ENCODE assay signal across 8 cellular contexts in genomic region chr20:64256282-64256947, GRCh38. TPM values are rescaled to one million over a fixed set of nuclear protein-coding genes. Genes with fewer than 3 reads are reported as not detected.
DNase-seq lines count a peak whose midpoint lies in the region; TF ChIP-seq lines count a peak whose summit lies in the region.

No MANE protein-coding gene starts in this region.

- H3K27me3 ChIP-seq in CD4-positive, alpha-beta memory T cell (ENCODE audit: insufficient read depth, low read length) = peaks cover 5% of the 10 kb centered on the region
- H3K27me3 ChIP-seq in NT2/D1 (ENCODE audit: insufficient read depth, insufficient read length) = no peaks in the 10 kb centered on the region
- H3K27me3 ChIP-seq in endodermal cell (ENCODE audit: control insufficient read depth, insufficient read depth, low read length, poor library complexity, severe bottlenecking) = peaks cover 1% of the 10 kb centered on the region
- no peaks in the 10 kb centered on the region for H3K27me3 ChIP-seq in neuron (ENCODE audit: insufficient read depth, low read length)

- H3K36me3 ChIP-seq in CD4-positive, alpha-beta memory T cell (ENCODE audit: insufficient read depth, low read length) = no peaks in the 10 kb centered on the region
- H3K36me3 ChIP-seq in NT2/D1 (ENCODE audit: insufficient read depth, insufficient read length, low read length) (peaks cover 9% of the 10 kb centered on the region), endodermal cell (ENCODE audit: control insufficient read depth, insufficient read depth, low read length) (no peaks in the 10 kb centered on the region), neuron (ENCODE audit: insufficient read depth, low read length) (peaks cover 8% of the 10 kb centered on the region)

- peak overlapping the region; percentile 86 for H3K9ac ChIP-seq in NT2/D1 (ENCODE audit: insufficient read length, low read depth)
- H3K9ac ChIP-seq in endodermal cell (ENCODE audit: extremely low read depth, low read length, poor library complexity, severe bottlenecking) = peak overlapping the region; percentile 65

- H3K4me1 ChIP-seq in CD4-positive, alpha-beta memory T cell (ENCODE audit: insufficient read depth, low read length) = peaks cover 63% of the 10 kb centered on the region
- H3K4me1 ChIP-seq in NT2/D1 (ENCODE audit: insufficient read depth, insufficient read length) = peaks cover 14% of the 10 kb centered on the region
- peaks cover 8% of the 10 kb centered on the region for H3K4me1 ChIP-seq in endodermal cell (ENCODE audit: control insufficient read depth, insufficient read depth, low read length)
- H3K4me1 ChIP-seq in neuron (ENCODE audit: insufficient read depth, low read length) = peaks cover 10% of the 10 kb centered on the region

- peak overlapping the region; percentile 90 to 97 (median 94) for H3K4me3 Mint-ChIP-seq in CD4-positive, alpha-beta memory T cell
- H3K4me3 Mint-ChIP-seq in endodermal cell = peak overlapping the region; percentile 93

- TF ChIP-seq CTCF in endodermal cell (conservative IDR thresholded peaks at IDR 0.05) = no peak

- peaks cover 8 to 28% of the 10 kb centered on the region in 2 donors for H3K36me3 Mint-ChIP-seq in CD4-positive, alpha-beta memory T cell
- peaks cover 14% of the 10 kb centered on the region for H3K36me3 Mint-ChIP-seq in endodermal cell (ENCODE audit: low read depth)

- intact Hi-C loops in CD4-positive, alpha-beta memory T cell (cut with micrococcal nuclease) = no loop called here

- peak overlapping the region; percentile 63 for H3K27ac ChIP-seq in CD4-positive, alpha-beta memory T cell (ENCODE audit: low read depth, low read length)
- H3K27ac ChIP-seq in endodermal cell (ENCODE audit: low read depth, low read length) = no peak overlapping the region

- no peaks in the 10 kb centered on the region for H3K9me3 Mint-ChIP-seq in CD4-positive, alpha-beta memory T cell
- no peaks in the 10 kb centered on the region for H3K9me3 Mint-ChIP-seq in endodermal cell

- H3K4me3 ChIP-seq in CD4-positive, alpha-beta memory T cell (ENCODE audit: low read length in 2 of 2) = peak overlapping the region; percentile 73 to 77
- peak overlapping the region; percentile 81 for H3K4me3 ChIP-seq in NT2/D1 (ENCODE audit: insufficient read length, low read depth)
- peak overlapping the region; percentile 77 for H3K4me3 ChIP-seq in endodermal cell (ENCODE audit: low read length)
- peak overlapping the region; percentile 64 for H3K4me3 ChIP-seq in neuron (ENCODE audit: low read length)

- CTCF ChIA-PET in CD4-positive, alpha-beta memory T cell (lab: Charles Lee; ENCODE audit: partially characterized antibody) = interaction anchor here (0.8 to 1.4 kb wide), 3 partner anchors 26 to 177 kb away, joined by 3 read pairs; partner anchors contain the start of gene RGS19

- POLR2A ChIA-PET in CD4-positive, alpha-beta memory T cell (lab: Charles Lee; ENCODE audit: partially characterized antibody) = interaction anchor here (0.7 to 3.0 kb wide), 18 partner anchors 9 to 621 kb away, joined by 3 to 15 read pairs (median 5); partner anchors contain the start of genes OPRL1 and RGS19

- no peaks in the 10 kb centered on the region for H3K9me3 ChIP-seq in CD4-positive, alpha-beta memory T cell (ENCODE audit: control insufficient read depth in 1 of 2, low read length in 2 of 2)
- H3K9me3 ChIP-seq in NT2/D1 (ENCODE audit: insufficient read depth, low read length) = no peaks in the 10 kb centered on the region
- no peaks in the 10 kb centered on the region for H3K9me3 ChIP-seq in endodermal cell (ENCODE audit: control insufficient read depth, low read length)
- H3K9me3 ChIP-seq in neuron (ENCODE audit: low read length) = no peaks in the 10 kb centered on the region

- H3K27me3 Mint-ChIP-seq in CD4-positive, alpha-beta memory T cell = peaks cover 2 to 5% of the 10 kb centered on the region in 2 donors
- H3K27me3 Mint-ChIP-seq in endodermal cell (ENCODE audit: insufficient read depth) = no peaks in the 10 kb centered on the region

- H3K27ac Mint-ChIP-seq in CD4-positive, alpha-beta memory T cell = peak overlapping the region; percentile 92 to 99 (median 94)
- peak overlapping the region; percentile 91 for H3K27ac Mint-ChIP-seq in endodermal cell

- WGBS in endodermal cell (ENCODE audit: insufficient coverage in 1 of 2, insufficient read length in 1 of 2), 2 experiments = 46 to 59% methylated on average over 11 to 16 of the region's 16 CpGs

- peak overlapping the region; percentile 86 for H2AFZ ChIP-seq in neuron (ENCODE audit: low read depth, low read length)

- H3K4me1 Mint-ChIP-seq in CD4-positive, alpha-beta memory T cell = peaks cover 50 to 70% (median 57%) of the 10 kb centered on the region in 4 donors
- H3K4me1 Mint-ChIP-seq in endodermal cell = peaks cover 60% of the 10 kb centered on the region

- no peak for DNase-seq in CD4-positive, alpha-beta memory T cell
- no peak for DNase-seq in NT2/D1 (ENCODE audit: low read depth, low spot score)
- no peak for DNase-seq in endodermal cell
- no peak for DNase-seq in dedifferentiated amniotic fluid mesenchymal stem cell (ENCODE audit: extremely low spot score)
- DNase-seq in A172 (ENCODE audit: low spot score) = no peak
- no peak for DNase-seq in NCI-H2196 (lab: John Stamatoyannopoulos, UW; ENCODE audit: unreplicated experiment)
- no peak for DNase-seq in C1 segment of cervical spinal cord (lab: John Stamatoyannopoulos, UW)

RNA-seq across cellular contexts. Expression of gene PCMTD2, which starts 0.9 kb away (rescaled TPM):
- total RNA-seq in CD4-positive, alpha-beta memory T cell = 100 to 1,000 TPM; 187 to 196 TPM
- 100 to 1,000 TPM in 1 of 2 donors, 10 to 100 TPM in 1; 52.5 to 111 TPM for polyA plus RNA-seq in CD4-positive, alpha-beta memory T cell
- total RNA-seq in endodermal cell = 100 to 1,000 TPM; 145 to 158 TPM
- 57.2 TPM for polyA plus RNA-seq in endodermal cell (2013, experiment 1 of 2)
- 55.0 TPM for polyA plus RNA-seq in endodermal cell (2013, experiment 2 of 2)
- 42.4 and 78.3 TPM in 2 replicates for total RNA-seq in A172 (2014; rRNA removed; shearing (Covaris generic))
